8 cellular contexts compared by ENCODE assay signal in the genomic region with DNA sequence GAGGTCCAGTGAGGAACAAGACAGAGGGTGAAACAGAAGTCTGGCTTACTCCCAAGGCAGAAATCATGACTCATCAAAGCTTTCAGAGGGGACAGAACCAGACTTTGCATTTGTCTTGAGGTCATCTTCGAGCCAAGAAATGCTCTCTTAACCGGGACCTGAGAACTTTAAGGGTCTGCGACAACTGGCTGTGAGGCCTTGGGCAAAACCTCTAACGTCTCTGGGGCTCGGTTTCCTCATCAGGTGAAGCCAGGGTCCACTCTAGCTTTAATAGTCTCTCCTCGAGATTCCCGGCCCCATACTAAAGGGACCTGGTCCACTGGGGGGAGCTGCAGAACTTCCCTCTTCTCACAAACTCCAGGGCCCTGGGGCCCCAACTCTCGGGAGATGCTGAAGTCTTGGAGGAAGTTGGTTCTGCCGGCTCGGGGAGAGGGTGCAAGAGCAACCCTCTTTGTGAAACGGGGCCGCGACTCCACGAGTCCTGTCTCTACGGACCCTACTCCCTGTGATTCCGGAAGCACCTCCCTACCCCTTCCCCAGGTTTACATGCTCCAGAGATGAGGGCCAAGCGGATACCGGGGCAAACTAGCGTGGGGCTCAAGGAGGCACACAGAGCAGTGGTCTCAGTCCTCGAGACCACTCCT. TPM values are rescaled to one million over a fixed set of nuclear protein-coding genes. Genes with fewer than 3 reads are reported as not detected.
DNase-seq lines count a peak whose midpoint lies in the region; ATAC-seq and TF ChIP-seq lines count a peak whose summit lies in the region.

No MANE protein-coding gene starts in this region.

- POLR2A ChIA-PET in BJ (lab: Charles Lee) = no interaction called here

- H3K79me2 ChIP-seq in parathyroid adenoma = no peaks in the 10 kb centered on the region

- intact Hi-C loops in left ventricle myocardium superior (cut with micrococcal nuclease) = loop anchor here (10.0 kb wide), 1 partner anchor 202 kb away; no protein-coding TSS in a partner anchor

- H3K27me3 ChIP-seq in BJ (ENCODE audit: control insufficient read depth, insufficient read depth, low read length) (no peaks in the 10 kb centered on the region), parathyroid adenoma (ENCODE audit: control insufficient read depth, insufficient read depth, low read length) (no peaks in the 10 kb centered on the region)

- H3K36me3 ChIP-seq in BJ (ENCODE audit: control insufficient read depth, insufficient read depth, low read length) (no peaks in the 10 kb centered on the region), parathyroid adenoma (ENCODE audit: control insufficient read depth, insufficient read depth, low read length) (no peaks in the 10 kb centered on the region)

- H3K9me3 ChIP-seq in parathyroid adenoma (ENCODE audit: control insufficient read depth, low read length) = no peaks in the 10 kb centered on the region

- peak overlapping the region; percentile 62 for H3K4me3 ChIP-seq in BJ (ENCODE audit: low read depth, low read length)
- peak overlapping the region; percentile 82 for H3K4me3 ChIP-seq in parathyroid adenoma (ENCODE audit: low read depth, low read length)

- no peak overlapping the region for H3K9ac ChIP-seq in parathyroid adenoma

- no peak for DNase-seq in BJ (ENCODE audit: low read depth)
- peak; percentile 60 for DNase-seq in RPMI8226
- peak in 48 of 58 donors; percentile 12 to 64 (median 36) for DNase-seq in anterior cingulate cortex (lab: John Stamatoyannopoulos, UW)
- DNase-seq in left ventricle myocardium superior = peak; percentile 71

- ATAC-seq in GM18868 (IDR thresholded peaks at IDR 0.05; ENCODE audit: unreplicated experiment) (peak; percentile 27), HG03378 (IDR thresholded peaks at IDR 0.05; ENCODE audit: unreplicated experiment) (peak; percentile 40), left ventricle myocardium superior (peak; percentile 59), GM18873 (IDR thresholded peaks at IDR 0.05; ENCODE audit: low FRiP score, unreplicated experiment) (no peak)

- CTCF ChIA-PET in BJ (lab: Yijun Ruan, JAX) = interaction anchor here (0.6 to 2.0 kb wide), 16 partner anchors 9 to 1453 kb away, joined by 3 to 9 read pairs (median 4); no protein-coding TSS in a partner anchor

- peak overlapping the region; percentile 96 for H3K4me2 ChIP-seq in parathyroid adenoma (ENCODE audit: low read length)

- peak overlapping the region; percentile 73 for H2AFZ ChIP-seq in parathyroid adenoma

- H3K4me1 ChIP-seq in parathyroid adenoma = no peaks in the 10 kb centered on the region

- TF ChIP-seq CTCF in BJ (IDR thresholded peaks at IDR 0.05; ENCODE audit: insufficient read depth, low read depth, low read length) = peak; percentile 63
- no peak for TF ChIP-seq CTCF in parathyroid adenoma (IDR thresholded peaks at IDR 0.05)

- peak overlapping the region; percentile 39 for H3K27ac ChIP-seq in parathyroid adenoma

RNA-seq across cellular contexts. Expression of a gene that starts 2.6 kb away (rescaled TPM):
- 4.1 and 4.5 TPM in 2 replicates for polyA plus RNA-seq in BJ (2011; rRNA removed)
- polyA minus RNA-seq in BJ (2011; rRNA and poly(A)+ RNA removed) = 117 and 146 TPM in 2 replicates
- 3.7 TPM for total RNA-seq in left ventricle myocardium superior
